In the genomic region with DNA sequence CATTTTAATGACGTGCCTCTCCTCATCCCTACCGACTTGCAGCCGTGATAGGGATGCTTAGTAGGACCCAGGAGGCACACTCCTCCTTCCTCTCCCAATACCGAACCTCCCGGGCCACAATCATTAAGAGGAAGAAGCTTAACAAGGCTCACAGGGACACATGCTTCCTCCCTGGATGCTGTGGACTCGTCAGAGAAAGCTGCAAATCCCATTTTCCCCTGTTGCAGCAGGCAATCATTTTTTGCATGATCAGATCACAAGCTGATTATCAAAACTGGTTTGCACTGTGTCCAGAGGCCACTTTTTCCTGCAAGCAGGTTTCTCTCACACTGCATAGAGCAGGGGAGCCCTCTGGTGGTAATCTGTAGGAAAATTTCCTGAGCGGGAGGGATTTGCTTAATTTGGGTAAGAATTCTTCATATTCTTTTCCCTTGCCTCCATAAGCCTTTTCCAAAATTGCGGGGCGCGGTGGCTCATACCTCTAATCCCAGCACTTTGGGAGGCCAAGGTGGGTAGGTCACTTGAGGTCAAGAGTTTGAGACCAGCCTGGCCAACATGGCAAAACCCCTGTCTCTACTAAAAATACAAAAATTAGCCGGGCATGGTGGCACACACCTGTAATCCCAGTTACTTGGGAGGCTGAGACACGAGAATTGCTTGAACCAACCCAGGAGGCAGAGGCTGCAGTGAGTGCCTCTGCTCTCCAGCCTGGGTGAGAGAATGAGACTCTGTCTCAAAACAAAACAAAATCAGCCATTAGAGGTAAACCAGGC, we compare ENCODE assay signal across 8 cellular contexts. TPM values are rescaled to one million over a fixed set of nuclear protein-coding genes. Genes with fewer than 3 reads are reported as not detected.
DNase-seq lines count a peak whose midpoint lies in the region; ATAC-seq and TF ChIP-seq lines count a peak whose summit lies in the region.

No MANE protein-coding gene starts in this region.

- H3K9me3 ChIP-seq in ES-I3 (ENCODE audit: control insufficient read depth, insufficient read depth, low read length) (no peaks in the 10 kb centered on the region), upper lobe of right lung (no peaks in the 10 kb centered on the region)

- H3K4me1 ChIP-seq in ES-I3 (ENCODE audit: insufficient read depth, low read length), result no peaks in the 10 kb centered on the region
- H3K4me1 ChIP-seq in upper lobe of right lung, result peaks cover 6% of the 10 kb centered on the region

- H3K4me3 ChIP-seq in fibroblast of villous mesenchyme (ENCODE audit: low read depth, low read length) (peak overlapping the region; percentile 29), upper lobe of right lung (no peak overlapping the region)

- H3K36me3 ChIP-seq in ES-I3 (ENCODE audit: insufficient read depth, low read length) (no peaks in the 10 kb centered on the region), upper lobe of right lung (no peaks in the 10 kb centered on the region)

- H3K9ac ChIP-seq in ES-I3 (ENCODE audit: low read depth, low read length), result peak overlapping the region; percentile 47; the same call in 1 of the 2 replicates

- H3K36me3 Mint-ChIP-seq in activated T-cell treated with anti-CD3 and anti-CD28 coated beads, Interleukin-2, amount 50 U/mL, for 24 hours (ENCODE audit: low read depth), result no peaks in the 10 kb centered on the region
- no peaks in the 10 kb centered on the region for H3K36me3 Mint-ChIP-seq in neural crest cell (ENCODE audit: low read depth)

- peak; percentile 97 for TF ChIP-seq CTCF in fibroblast of villous mesenchyme (IDR thresholded peaks at IDR 0.05; ENCODE audit: insufficient read depth, low read depth, low read length)
- TF ChIP-seq CTCF in neural crest cell (conservative IDR thresholded peaks at IDR 0.05), result peak; percentile 95
- TF ChIP-seq CTCF in upper lobe of right lung (IDR thresholded peaks at IDR 0.05), result peak; percentile 89

- no peaks in the 10 kb centered on the region for H3K4me1 Mint-ChIP-seq in activated T-cell treated with anti-CD3 and anti-CD28 coated beads, Interleukin-2, amount 50 U/mL, for 24 hours (ENCODE audit: low read depth)
- H3K4me1 Mint-ChIP-seq in neural crest cell, result peaks cover 11% of the 10 kb centered on the region

- no peaks in the 10 kb centered on the region for H3K9me3 Mint-ChIP-seq in activated T-cell treated with anti-CD3 and anti-CD28 coated beads, Interleukin-2, amount 50 U/mL, for 24 hours
- H3K9me3 Mint-ChIP-seq in neural crest cell, result no peaks in the 10 kb centered on the region

- no peak overlapping the region for H3K27ac Mint-ChIP-seq in activated T-cell treated with anti-CD3 and anti-CD28 coated beads, Interleukin-2, amount 50 U/mL, for 24 hours
- H3K27ac Mint-ChIP-seq in neural crest cell (ENCODE audit: unreplicated experiment), result no peak overlapping the region

- intact Hi-C loops in upper lobe of right lung (cut with DNase I), result no loop called here

- no peak overlapping the region for H3K27ac ChIP-seq in upper lobe of right lung

- ATAC-seq in HG03439 (IDR thresholded peaks at IDR 0.05; ENCODE audit: unreplicated experiment), result peak; percentile 71
- ATAC-seq in upper lobe of right lung, result peak; percentile 89
- no peak for ATAC-seq in GM19455 (IDR thresholded peaks at IDR 0.05; ENCODE audit: unreplicated experiment)

- peaks cover 15% of the 10 kb centered on the region for H3K27me3 Mint-ChIP-seq in activated T-cell treated with anti-CD3 and anti-CD28 coated beads, Interleukin-2, amount 50 U/mL, for 24 hours
- H3K27me3 Mint-ChIP-seq in neural crest cell (ENCODE audit: low read depth), result no peaks in the 10 kb centered on the region

- H3K27me3 ChIP-seq in upper lobe of right lung, result peaks cover 3% of the 10 kb centered on the region

- no peak overlapping the region for H3K4me3 Mint-ChIP-seq in activated T-cell treated with anti-CD3 and anti-CD28 coated beads, Interleukin-2, amount 50 U/mL, for 24 hours
- no peak overlapping the region for H3K4me3 Mint-ChIP-seq in neural crest cell

- DNase-seq in NCI-H748 treated with DMSO at 0.1 percent for 48 hours (lab: John Stamatoyannopoulos, UW), result peak; percentile 19
- peak; percentile 45 for DNase-seq in activated T-cell treated with anti-CD3 and anti-CD28 coated beads, Interleukin-2, amount 50 U/mL, for 24 hours
- peak; percentile 89 for DNase-seq in fibroblast of villous mesenchyme (ENCODE audit: low read depth)
- DNase-seq in neural crest cell (ENCODE audit: low read depth, low spot score), result peak; percentile 67
- DNase-seq in upper lobe of right lung, result no peak

RNA-seq across cellular contexts. Expression of gene LAMB4, which starts 16.1 kb away (rescaled TPM):
- total RNA-seq in fibroblast of villous mesenchyme (under 0.01 and 0.64 TPM in 2 replicates), neural crest cell (0.11 and 0.16 TPM in 2 replicates), upper lobe of right lung (not detected)
